Comparison of ENCODE assay signal across 40 cellular contexts in genomic region chr20:57313951-57314350, GRCh38. TPM values are rescaled to one million over a fixed set of nuclear protein-coding genes. Genes with fewer than 3 reads are reported as not detected.
"Had no signal": no experiment of that assay in that cellular context is flagged by ENCODE, and none has a peak within 500 bp of the region (broad histone marks: within the 10 kb centered on the region; RNA-seq: fewer than 3 reads in every experiment).

No MANE protein-coding gene starts in this region.

- H3K4me3 ChIP-seq: esophagus squamous epithelium, gastroesophageal sphincter, heart right ventricle had no signal

- H3K27ac Mint-ChIP-seq: activated B cell treated with CpG ODN at 0.5 μM for 24 hours; activated CD4-positive, alpha-beta memory T cell treated with anti-CD3 and anti-CD28 coated beads, Interleukin-2, amount 10 ng/mL, durations not matched to agents 7 days and 5 days; activated CD4-positive, alpha-beta T cell treated with anti-CD3 and anti-CD28 coated beads, Interleukin-2, amount 10 ng/mL, durations not matched to agents 7 days and 5 days; activated naive CD8-positive, alpha-beta T cell; activated T-cell treated with anti-CD3 and anti-CD28 coated beads, Interleukin-2, amount 50 U/mL, for 24 hours; activated T-helper 17 cell treated with anti-CD3 and anti-CD28 coated beads, Interleukin-2, amount 50 U/mL, for 72 hours; T-helper 17 cell; T-helper 2 cell treated with Interferon-gamma antibody and Interleukin-4, amounts not matched to agents 5 μg/mL and 100 μg/mL, for 36 hours had no signal

- ATAC-seq: activated CD4-positive, CD25-positive, alpha-beta regulatory T cell treated with anti-CD3 and anti-CD28 coated beads, Interleukin-2, amount 50 U/mL, for 24 hours; activated T-helper 17 cell treated with anti-CD3 and anti-CD28 coated beads, Interleukin-2, amount 50 U/mL, for 72 hours; gastroesophageal sphincter; heart right ventricle; T-helper 17 cell had no signal

- H3K9me3 ChIP-seq: esophagus squamous epithelium, gastroesophageal sphincter, heart right ventricle had no signal

- H3K36me3 Mint-ChIP-seq: activated naive CD8-positive, alpha-beta T cell had no signal

- H3K27ac ChIP-seq: brain microvascular endothelial cell, epithelial cell of prostate, gastroesophageal sphincter, heart right ventricle, WERI-Rb-1 had no signal

- H3K4me1 ChIP-seq: gastroesophageal sphincter, heart right ventricle had no signal

- H3K9me3 Mint-ChIP-seq: activated B cell treated with CpG ODN at 0.5 μM for 24 hours; activated CD4-positive, alpha-beta memory T cell treated with anti-CD3 and anti-CD28 coated beads, Interleukin-2, amount 10 ng/mL, durations not matched to agents 7 days and 5 days; activated CD4-positive, alpha-beta T cell treated with anti-CD3 and anti-CD28 coated beads, Interleukin-2, amount 10 ng/mL, durations not matched to agents 7 days and 5 days; activated T-cell treated with anti-CD3 and anti-CD28 coated beads, Interleukin-2, amount 50 U/mL, for 24 hours; activated T-helper 17 cell treated with anti-CD3 and anti-CD28 coated beads, Interleukin-2, amount 50 U/mL, for 72 hours; T-helper 2 cell treated with Interferon-gamma antibody and Interleukin-4, amounts not matched to agents 5 μg/mL and 100 μg/mL, for 36 hours had no signal

- H3K4me3 Mint-ChIP-seq: activated B cell treated with CpG ODN at 0.5 μM for 24 hours; activated CD4-positive, alpha-beta memory T cell treated with anti-CD3 and anti-CD28 coated beads, Interleukin-2, amount 10 ng/mL, durations not matched to agents 7 days and 5 days; activated CD4-positive, alpha-beta T cell treated with anti-CD3 and anti-CD28 coated beads, Interleukin-2, amount 10 ng/mL, durations not matched to agents 7 days and 5 days; activated naive CD8-positive, alpha-beta T cell; activated T-cell treated with anti-CD3 and anti-CD28 coated beads, Interleukin-2, amount 50 U/mL, for 24 hours; activated T-helper 17 cell treated with anti-CD3 and anti-CD28 coated beads, Interleukin-2, amount 50 U/mL, for 72 hours; T-helper 17 cell; T-helper 2 cell treated with Interferon-gamma antibody and Interleukin-4, amounts not matched to agents 5 μg/mL and 100 μg/mL, for 36 hours had no signal

- H3K36me3 ChIP-seq: brain microvascular endothelial cell, esophagus squamous epithelium, gastroesophageal sphincter, heart right ventricle, WERI-Rb-1 had no signal

- H3K4me1 Mint-ChIP-seq: activated B cell treated with CpG ODN at 0.5 μM for 24 hours; activated CD4-positive, alpha-beta T cell treated with anti-CD3 and anti-CD28 coated beads, Interleukin-2, amount 10 ng/mL, durations not matched to agents 7 days and 5 days; activated T-helper 17 cell treated with anti-CD3 and anti-CD28 coated beads, Interleukin-2, amount 50 U/mL, for 72 hours had no signal

- DNase-seq: activated B cell treated with CpG ODN at 0.5 μM for 24 hours; activated CD4-positive, alpha-beta memory T cell treated with anti-CD3 and anti-CD28 coated beads, Interleukin-2, amount 10 ng/mL, durations not matched to agents 7 days and 5 days; activated CD4-positive, alpha-beta T cell treated with anti-CD3 and anti-CD28 coated beads, Interleukin-2, amount 10 ng/mL, durations not matched to agents 7 days and 5 days; activated CD4-positive, alpha-beta T cell treated with anti-CD3 and anti-CD28 coated beads, Interleukin-2, amount 50 U/mL, for 4 hours; activated CD8-positive, alpha-beta memory T cell treated with anti-CD3 and anti-CD28 coated beads, Interleukin-2, amount 50 U/mL, for 48 hours; activated effector memory CD4-positive, alpha-beta T cell treated with Interleukin-2 at 50 U/mL for 16 hours; activated gamma-delta T cell treated with Interleukin-2 at 50 U/mL for 16 hours; activated naive CD4-positive, alpha-beta T cell treated with anti-CD3 and anti-CD28 coated beads, Interleukin-2, amount 50 U/mL, for 16 hours; activated naive CD4-positive, alpha-beta T cell treated with Interleukin-2 at 50 U/mL for 16 hours; activated T-cell treated with anti-CD3 and anti-CD28 coated beads for 4 hours; activated T-cell treated with anti-CD3 and anti-CD28 coated beads, Interleukin-2, amount 50 U/mL, for 24 hours; amniotic stem cell; anterior cingulate cortex; brain microvascular endothelial cell; caudate nucleus; cortex of kidney; dermis blood vessel endothelial cell; effector CD8-positive, alpha-beta T cell; esophagus squamous epithelium; foreskin melanocyte; heart right ventricle; T-helper 1 cell; T-helper 17 cell; T1000; WERI-Rb-1 had no signal

- H3K27me3 ChIP-seq: brain microvascular endothelial cell had no signal

RNA-seq across cellular contexts. Expression of gene SPO11, which starts 15.7 kb away (rescaled TPM):
- total RNA-seq: activated B cell treated with CpG ODN at 0.5 μM for 24 hours; activated CD4-positive, alpha-beta memory T cell treated with anti-CD3 and anti-CD28 coated beads, Interleukin-2, amount 10 ng/mL, durations not matched to agents 7 days and 5 days; activated CD4-positive, alpha-beta T cell treated with anti-CD3 and anti-CD28 coated beads, Interleukin-2, amount 10 ng/mL, durations not matched to agents 7 days and 5 days; activated T-helper 17 cell treated with anti-CD3 and anti-CD28 coated beads, Interleukin-2, amount 50 U/mL, for 72 hours; astrocyte; bronchial epithelial cell; chondrocyte; dermis blood vessel endothelial cell; endothelial cell of umbilical vein; esophagus squamous epithelium; fibroblast of lung; fibroblast of villous mesenchyme; gastroesophageal sphincter; glomerular endothelial cell; heart right ventricle; T-helper 17 cell had no signal
- polyA plus RNA-seq: adipose tissue, endothelial cell of umbilical vein, esophagus, fibroblast of lung, heart right ventricle had no signal

RNA-seq across cellular contexts. Expression of gene BMP7, which starts 47.5 kb away (rescaled TPM):
- total RNA-seq: activated B cell treated with CpG ODN at 0.5 μM for 24 hours; activated CD4-positive, alpha-beta memory T cell treated with anti-CD3 and anti-CD28 coated beads, Interleukin-2, amount 10 ng/mL, durations not matched to agents 7 days and 5 days; activated CD4-positive, alpha-beta T cell treated with anti-CD3 and anti-CD28 coated beads, Interleukin-2, amount 10 ng/mL, durations not matched to agents 7 days and 5 days; activated T-helper 17 cell treated with anti-CD3 and anti-CD28 coated beads, Interleukin-2, amount 50 U/mL, for 72 hours; bronchial epithelial cell; chondrocyte; dermis blood vessel endothelial cell; endothelial cell of umbilical vein; fibroblast of lung; fibroblast of villous mesenchyme; glomerular endothelial cell; T-helper 17 cell had no signal
- polyA plus RNA-seq: endothelial cell of umbilical vein, fibroblast of lung had no signal
